In the genomic region with DNA sequence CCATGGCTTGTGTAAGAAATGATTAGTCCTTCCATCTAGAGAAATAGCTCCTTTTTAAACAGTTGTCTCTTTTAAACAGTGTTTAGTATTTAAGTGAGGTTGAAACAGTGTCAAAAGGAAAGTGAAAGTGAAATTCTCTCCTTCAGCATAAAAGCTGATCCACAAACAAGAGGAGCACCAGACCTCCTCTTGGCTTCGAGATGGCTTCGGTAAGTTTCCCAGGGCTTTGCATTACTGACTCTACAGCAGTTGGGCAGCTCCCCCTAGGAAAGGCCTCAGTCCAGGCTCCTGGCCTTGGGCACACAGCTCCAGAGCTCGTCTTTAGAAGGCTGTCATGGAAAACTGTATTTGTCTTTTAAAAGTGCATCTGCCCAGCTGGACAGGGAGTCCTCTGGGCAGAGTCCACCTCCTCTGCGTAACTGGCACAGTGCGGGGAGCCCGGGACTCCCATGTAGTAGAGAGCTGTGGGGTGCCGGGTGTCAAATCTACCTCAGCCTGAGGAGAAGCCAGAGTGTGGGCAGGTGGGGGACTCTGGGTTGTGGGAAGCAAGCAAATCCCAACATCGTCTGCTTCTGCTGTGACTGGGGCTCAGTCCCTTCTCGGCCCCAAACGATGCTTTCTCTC, we compare ENCODE assay signal across 8 cellular contexts. TPM values are rescaled to one million over a fixed set of nuclear protein-coding genes. Genes with fewer than 3 reads are reported as not detected.
DNase-seq lines count a peak whose midpoint lies in the region; ATAC-seq and TF ChIP-seq lines count a peak whose summit lies in the region.

A gene with protein sequence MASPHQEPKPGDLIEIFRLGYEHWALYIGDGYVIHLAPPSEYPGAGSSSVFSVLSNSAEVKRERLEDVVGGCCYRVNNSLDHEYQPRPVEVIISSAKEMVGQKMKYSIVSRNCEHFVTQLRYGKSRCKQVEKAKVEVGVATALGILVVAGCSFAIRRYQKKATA (plus strand): TSS at position 140 of the 624 bp plus-strand sequence. CDS start 61 bp downstream, at position 201.

- no peaks in the 10 kb centered on the region for H3K9me3 Mint-ChIP-seq in T-cell
- H3K9me3 Mint-ChIP-seq in dendritic cell treated with granulocyte-macrophage colony-stimulating factor and Interleukin-4, amounts not matched to agents 40 ng/mL and 50 ng/mL, for 4 days = no peaks in the 10 kb centered on the region

- DNase-seq in GM23248 = peak; percentile 62
- peak in 18 of 34 experiments; percentile 12 to 45 (median 35) for DNase-seq in T-cell
- peak; percentile 90 for DNase-seq in medulla oblongata (ENCODE audit: extremely low spot score)

- H3K4me1 Mint-ChIP-seq in T-cell = peaks cover 84 to 90% (median 89%) of the 10 kb centered on the region in 3 donors
- H3K4me1 Mint-ChIP-seq in dendritic cell treated with granulocyte-macrophage colony-stimulating factor and Interleukin-4, amounts not matched to agents 40 ng/mL and 50 ng/mL, for 4 days (ENCODE audit: low read depth) = peaks cover 40% of the 10 kb centered on the region

- in situ Hi-C loops in GM23248 (cut with MboI) = no loop called here

- H3K27ac Mint-ChIP-seq in T-cell = peak within 1 kb of the TSS; percentile 98 to 99
- peak within 1 kb of the TSS; percentile 66 for H3K27ac Mint-ChIP-seq in dendritic cell treated with granulocyte-macrophage colony-stimulating factor and Interleukin-4, amounts not matched to agents 40 ng/mL and 50 ng/mL, for 4 days

- intact Hi-C loops in dendritic cell treated with granulocyte-macrophage colony-stimulating factor and Interleukin-4, amounts not matched to agents 40 ng/mL and 50 ng/mL, for 4 days (cut with micrococcal nuclease) = no loop called here

- 6 to 7% methylated on average over 10 of the region's 10 CpGs for WGBS in GM23248 (ENCODE audit: low coverage in 1 of 2, low lambda C conversion rate in 2 of 2, missing lambda C conversion rate in 2 of 2), 2 experiments

- H3K27me3 ChIP-seq in BLaER1 = no peaks in the 10 kb centered on the region
- H3K27me3 ChIP-seq in GM23248 (replicated peaks; ENCODE audit: insufficient read depth) = 0 out of 2 replicates have a peak, but pooled peaks cover 6% of the 10 kb centered on the region

- H3K79me2 ChIP-seq in GM23248 (ENCODE audit: insufficient read depth) = no peaks in the 10 kb centered on the region

- H3K27ac ChIP-seq in BLaER1 (peak within 1 kb of the TSS; percentile 80), GM23248 (no peak within 1 kb of the TSS)

- peaks cover 12% of the 10 kb centered on the region for H3K36me3 Mint-ChIP-seq in T-cell
- H3K36me3 Mint-ChIP-seq in dendritic cell treated with granulocyte-macrophage colony-stimulating factor and Interleukin-4, amounts not matched to agents 40 ng/mL and 50 ng/mL, for 4 days (ENCODE audit: low read depth) = no peaks in the 10 kb centered on the region

- H3K4me1 ChIP-seq in BLaER1 (peaks cover 57% of the 10 kb centered on the region), GM23248 (ENCODE audit: insufficient read depth) (0 out of 2 replicates have a peak, but pooled peaks cover 9% of the 10 kb centered on the region)

- H3F3A ChIP-seq in GM23248 (ENCODE audit: insufficient read depth) = no peaks in the 10 kb centered on the region

- H3K36me3 ChIP-seq in BLaER1 = no peaks in the 10 kb centered on the region
- H3K36me3 ChIP-seq in GM23248 (ENCODE audit: low read depth) = no peaks in the 10 kb centered on the region

- no peaks in the 10 kb centered on the region for H3K27me3 Mint-ChIP-seq in T-cell
- H3K27me3 Mint-ChIP-seq in dendritic cell treated with granulocyte-macrophage colony-stimulating factor and Interleukin-4, amounts not matched to agents 40 ng/mL and 50 ng/mL, for 4 days = peaks cover 23% of the 10 kb centered on the region

- POLR2A ChIA-PET in T-cell (lab: Charles Lee) = interaction anchor here (0.5 to 2.4 kb wide), 8 partner anchors 15 to 98 kb away, joined by 3 to 20 read pairs (median 4); a partner anchor contains a TSS

- TF ChIP-seq CTCF in subcutaneous adipose tissue (IDR thresholded peaks at IDR 0.05; ENCODE audit: low read depth) = no peak

- peak within 1 kb of the TSS; percentile 85 for H2AFZ ChIP-seq in GM23248

- H3K4me3 ChIP-seq in BLaER1 (peak within 1 kb of the TSS; percentile 64), GM23248 (peak within 1 kb of the TSS; percentile 64)

- H3K9me3 ChIP-seq in BLaER1 (no peaks in the 10 kb centered on the region), GM23248 (ENCODE audit: low read depth) (no peaks in the 10 kb centered on the region)

- H3K4me2 ChIP-seq in BLaER1 = peak within 1 kb of the TSS; percentile 98
- peak within 1 kb of the TSS; percentile 87 for H3K4me2 ChIP-seq in GM23248 (ENCODE audit: unreplicated experiment)

- ATAC-seq in T-cell (replicated peaks in 1 of 4) = peak; percentile 56 to 72 (median 58)
- ATAC-seq in HG03469 (IDR thresholded peaks at IDR 0.05; ENCODE audit: unreplicated experiment) = no peak
- ATAC-seq in HG03460 (IDR thresholded peaks at IDR 0.05; ENCODE audit: unreplicated experiment) = no peak

- no peaks in the 10 kb centered on the region for H3K9me2 ChIP-seq in GM23248 (ENCODE audit: insufficient read depth)

- CTCF ChIA-PET in T-cell (lab: Charles Lee) = interaction anchor here (0.5 to 1.8 kb wide), 8 partner anchors 13 to 101 kb away, joined by 3 to 10 read pairs (median 3); no protein-coding TSS in a partner anchor

- peak within 1 kb of the TSS; percentile 87 to 92 (median 91) for H3K4me3 Mint-ChIP-seq in T-cell
- peak within 1 kb of the TSS; percentile 77 for H3K4me3 Mint-ChIP-seq in dendritic cell treated with granulocyte-macrophage colony-stimulating factor and Interleukin-4, amounts not matched to agents 40 ng/mL and 50 ng/mL, for 4 days

- H4K20me1 ChIP-seq in BLaER1 (no peaks in the 10 kb centered on the region), GM23248 (ENCODE audit: insufficient read depth) (no peaks in the 10 kb centered on the region)

- H3K9ac ChIP-seq in BLaER1 = peak within 1 kb of the TSS; percentile 77
- H3K9ac ChIP-seq in GM23248 = peak within 1 kb of the TSS; percentile 27

RNA-seq across cellular contexts. Expression of the gene that starts here (rescaled TPM):
- 0.65 and 3.2 TPM in 2 replicates for total RNA-seq in GM23248 (2014; rRNA removed; shearing (Covaris generic))
- 0.84 and 1.2 TPM in 2 replicates for polyA plus RNA-seq in GM23248 (2016; fragmentation: Nextera tagmentation; extraction: Ambion mirVana)
- total RNA-seq in T-cell (100 to 1,000 TPM in 4 of 5 donors, 10 to 100 TPM in 1; 90.2 to 144 (median 126) TPM), subcutaneous adipose tissue (10 to 100 TPM in 3 of 4 donors, 1 to 10 TPM in 1; 9.9 to 21.2 (median 15.4) TPM)

Comparison
In these comparisons a context has a peak if more than half of its experiments do, and no peak if none do; other contexts are left out.
1. RNA of the gene that starts here (total RNA-seq): 90.2 to 144 TPM in T-cell; 9.9 to 21.2 TPM in subcutaneous adipose tissue and 0.65 to 3.2 TPM in GM23248; every median in the first group is over 4 times any median in the second.
2. DNase-seq: peak in every context shown above with its lines; median percentile 90 in medulla oblongata; 62 in GM23248; 35 in T-cell.
3. ATAC-seq: peak in T-cell (4 of 4); none in HG03469 (single experiment) and HG03460 (single experiment).